In genomic region chr14:51603495-51603894, GRCh38 we compare ENCODE assay signal across 1 cellular context.
TF ChIP-seq lines count a peak whose summit lies in the region.

No MANE protein-coding gene starts in this region.

TF ChIP-seq in IMR-90, 13 proteins besides CTCF, POLR2A, EP300 and RAD21:
- TF ChIP-seq RCOR1 (IDR thresholded peaks at IDR 0.05; ENCODE audit: insufficient replicate concordance, low read length) (no peak), CEBPB (IDR thresholded peaks at IDR 0.05; ENCODE audit: low read depth, low read length) (peak; percentile 27; the same call in 1 of the 2 replicates)
